Comparison of ENCODE assay signal across 16 cellular contexts in the genomic region with DNA sequence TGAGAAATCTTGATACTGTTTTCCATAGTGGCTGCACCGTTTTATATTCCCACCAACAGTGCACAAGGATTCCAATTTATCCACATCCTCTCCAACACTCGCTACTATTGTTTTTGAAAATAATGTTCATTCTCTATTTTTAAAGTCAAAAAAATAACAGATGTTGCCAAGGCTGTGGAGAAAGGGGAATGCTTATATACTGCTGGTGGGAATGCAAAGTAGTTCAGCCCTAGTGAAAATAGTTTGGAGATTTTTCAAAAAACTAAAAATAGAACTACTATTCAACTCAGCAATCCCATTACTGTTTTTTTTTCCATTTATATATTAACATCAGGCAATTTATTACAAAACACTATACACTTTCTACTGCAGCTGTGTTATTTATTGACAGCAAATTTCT.
"Had no signal": no experiment of that assay in that cellular context is flagged by ENCODE, and none has a peak within 500 bp of the region (broad histone marks: within the 10 kb centered on the region; RNA-seq: fewer than 3 reads in every experiment).

No MANE protein-coding gene starts in this region.

- H3K27me3 Mint-ChIP-seq: naive thymus-derived CD8-positive, alpha-beta T cell; progenitor cell of endocrine pancreas had no signal

- DNase-seq: colonic mucosa; dermis blood vessel endothelial cell; effector CD4-positive, alpha-beta T cell; foreskin keratinocyte; heart left ventricle; hippocampal formation; kidney glomerular epithelial cell; naive thymus-derived CD8-positive, alpha-beta T cell; pancreas; right cardiac atrium; stimulated activated CD4-positive, alpha-beta T cell treated with anti-CD3 and anti-CD28 coated beads, Interleukin-2, amount 100 ng/mL, for 48 hours; stimulated activated naive CD4-positive, alpha-beta T cell treated with Interleukin-2 at 50 U/mL for 16 hours; trophoblast cell had no signal

- H3K4me3 ChIP-seq: colonic mucosa, heart left ventricle, pancreas, smooth muscle cell had no signal

- H3K4me1 ChIP-seq: colonic mucosa, foreskin keratinocyte, heart left ventricle, pancreas had no signal

- H3K9me3 ChIP-seq: colonic mucosa, pancreas had no signal

- H3K27ac ChIP-seq: colonic mucosa, foreskin keratinocyte, heart left ventricle, pancreas had no signal

- H3K4me1 Mint-ChIP-seq: naive thymus-derived CD8-positive, alpha-beta T cell; neural crest cell had no signal

- H3K27me3 ChIP-seq: colonic mucosa, foreskin keratinocyte, heart left ventricle had no signal

- H3K4me2 ChIP-seq: smooth muscle cell had no signal

- H3K27ac Mint-ChIP-seq: naive thymus-derived CD8-positive, alpha-beta T cell; progenitor cell of endocrine pancreas had no signal

- H3K4me3 Mint-ChIP-seq: naive thymus-derived CD8-positive, alpha-beta T cell; neural crest cell had no signal

- H3K36me3 Mint-ChIP-seq: naive thymus-derived CD8-positive, alpha-beta T cell had no signal

- H3K36me3 ChIP-seq: colonic mucosa, heart left ventricle, pancreas had no signal
